Comparison of ENCODE assay signal across 8 cellular contexts in genomic region chr1:91166106-91166712, GRCh38.
DNase-seq lines count a peak whose midpoint lies in the region; ATAC-seq and FAIRE-seq lines count a peak whose summit lies in the region.

No MANE protein-coding gene starts in this region.

- no peak overlapping the region for H3K4me3 Mint-ChIP-seq in activated T-cell treated with anti-CD3 and anti-CD28 coated beads, Interleukin-2, amount 50 U/mL, for 72 hours

- H3K27ac Mint-ChIP-seq in activated T-cell treated with anti-CD3 and anti-CD28 coated beads, Interleukin-2, amount 50 U/mL, for 72 hours, result no peak overlapping the region

- no peaks in the 10 kb centered on the region for H3K36me3 Mint-ChIP-seq in activated T-cell treated with anti-CD3 and anti-CD28 coated beads, Interleukin-2, amount 50 U/mL, for 72 hours (ENCODE audit: insufficient read depth in 2 of 2)

- no peaks in the 10 kb centered on the region for H3K27me3 Mint-ChIP-seq in activated T-cell treated with anti-CD3 and anti-CD28 coated beads, Interleukin-2, amount 50 U/mL, for 72 hours (ENCODE audit: low read depth)

- no peaks in the 10 kb centered on the region for H3K4me1 Mint-ChIP-seq in activated T-cell treated with anti-CD3 and anti-CD28 coated beads, Interleukin-2, amount 50 U/mL, for 72 hours (ENCODE audit: low read depth)

- DNase-seq in GM04504 (ENCODE audit: low read depth) (peak; percentile 15), NCI-H774 (lab: John Stamatoyannopoulos, UW) (peak; percentile 51), glomerular endothelial cell (ENCODE audit: extremely low read depth, low read depth, low spot score) (peak; percentile 23), posterior cingulate gyrus (peak; percentile 40 to 94 (median 66))
- peak; percentile 34 to 48 for DNase-seq in activated T-cell treated with anti-CD3 and anti-CD28 coated beads, Interleukin-2, amount 50 U/mL, for 72 hours

- ATAC-seq in HG03442 (IDR thresholded peaks at IDR 0.05; ENCODE audit: unreplicated experiment) (peak; percentile 61), GM21447 (IDR thresholded peaks at IDR 0.05; ENCODE audit: unreplicated experiment) (no peak)
- ATAC-seq in activated T-cell treated with anti-CD3 and anti-CD28 coated beads, Interleukin-2, amount 50 U/mL, for 72 hours (replicated peaks in 1 of 2), result no peak

- peak; percentile 95 for FAIRE-seq in A204.1 (lab: Jason Lieb, UNC)

- H3K9me3 Mint-ChIP-seq in activated T-cell treated with anti-CD3 and anti-CD28 coated beads, Interleukin-2, amount 50 U/mL, for 72 hours, result no peaks in the 10 kb centered on the region

- intact Hi-C loops in posterior cingulate gyrus (cut with DNase I), result loop anchor here (5.0 kb wide), 5 partner anchors 116 to 1119 kb away; partner anchors contain the start of genes HFM1 and ZNF644

Comparison
In these comparisons a context has a peak if more than half of its experiments do, and no peak if none do; other contexts are left out.
1. DNase-seq: peak in every context shown above with its lines; median percentile 66 in posterior cingulate gyrus; 51 in NCI-H774; 41 in activated T-cell treated with anti-CD3 and anti-CD28 coated beads, Interleukin-2, amount 50 U/mL, for 72 hours; 23 in glomerular endothelial cell; 15 in GM04504.